In the genomic region with DNA sequence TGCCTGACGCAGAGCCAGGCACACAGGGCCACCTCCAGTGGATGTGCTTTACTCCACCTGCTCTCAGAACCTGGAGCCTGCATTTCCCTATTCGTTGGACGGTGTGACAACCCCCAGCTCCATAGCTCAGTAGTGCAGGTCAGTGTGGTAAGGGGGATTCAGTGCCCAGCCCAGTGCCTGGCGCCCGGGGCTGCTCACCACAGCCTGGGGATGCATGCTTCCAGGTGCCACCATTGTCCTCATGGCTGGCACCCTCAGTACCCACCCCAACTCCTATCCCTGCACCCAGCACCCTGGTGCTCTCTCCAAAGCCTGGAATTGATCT, we compare ENCODE assay signal across 2 cellular contexts.
TF ChIP-seq lines count a peak whose summit lies in the region.

No MANE protein-coding gene starts in this region.

TF ChIP-seq in SK-N-SH, 30 proteins besides CTCF, POLR2A, EP300 and RAD21:
- no peak for TF ChIP-seq ELF1 (IDR thresholded peaks at IDR 0.05)
- no peak for TF ChIP-seq NFIC (IDR thresholded peaks at IDR 0.05; ENCODE audit: borderline replicate concordance)
- no peak for TF ChIP-seq FOSL2 (IDR thresholded peaks at IDR 0.05; ENCODE audit: borderline replicate concordance, low read depth)
- TF ChIP-seq, protein P1, sequence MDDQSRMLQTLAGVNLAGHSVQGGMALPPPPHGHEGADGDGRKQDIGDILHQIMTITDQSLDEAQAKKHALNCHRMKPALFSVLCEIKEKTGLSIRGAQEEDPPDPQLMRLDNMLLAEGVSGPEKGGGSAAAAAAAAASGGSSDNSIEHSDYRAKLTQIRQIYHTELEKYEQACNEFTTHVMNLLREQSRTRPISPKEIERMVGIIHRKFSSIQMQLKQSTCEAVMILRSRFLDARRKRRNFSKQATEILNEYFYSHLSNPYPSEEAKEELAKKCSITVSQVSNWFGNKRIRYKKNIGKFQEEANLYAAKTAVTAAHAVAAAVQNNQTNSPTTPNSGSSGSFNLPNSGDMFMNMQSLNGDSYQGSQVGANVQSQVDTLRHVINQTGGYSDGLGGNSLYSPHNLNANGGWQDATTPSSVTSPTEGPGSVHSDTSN (IDR thresholded peaks at IDR 0.05), result no peak
- TF ChIP-seq ZBTB33 (IDR thresholded peaks at IDR 0.05; ENCODE audit: borderline replicate concordance, low read depth), result no peak
- TF ChIP-seq RFX5 (IDR thresholded peaks at IDR 0.05; ENCODE audit: low read length), result no peak
- no peak for TF ChIP-seq CHD2 (IDR thresholded peaks at IDR 0.05; ENCODE audit: low read length, partially characterized antibody)
- TF ChIP-seq YY1 (IDR thresholded peaks at IDR 0.05; ENCODE audit: low read depth), result no peak
- no peak for TF ChIP-seq RCOR1 (IDR thresholded peaks at IDR 0.05; ENCODE audit: low read length)
- TF ChIP-seq, protein P2, sequence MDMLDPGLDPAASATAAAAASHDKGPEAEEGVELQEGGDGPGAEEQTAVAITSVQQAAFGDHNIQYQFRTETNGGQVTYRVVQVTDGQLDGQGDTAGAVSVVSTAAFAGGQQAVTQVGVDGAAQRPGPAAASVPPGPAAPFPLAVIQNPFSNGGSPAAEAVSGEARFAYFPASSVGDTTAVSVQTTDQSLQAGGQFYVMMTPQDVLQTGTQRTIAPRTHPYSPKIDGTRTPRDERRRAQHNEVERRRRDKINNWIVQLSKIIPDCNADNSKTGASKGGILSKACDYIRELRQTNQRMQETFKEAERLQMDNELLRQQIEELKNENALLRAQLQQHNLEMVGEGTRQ (IDR thresholded peaks at IDR 0.05; ENCODE audit: borderline replicate concordance, low read depth, low read length), result no peak
- no peak for TF ChIP-seq JUND (IDR thresholded peaks at IDR 0.05)
- TF ChIP-seq IRF3 (IDR thresholded peaks at IDR 0.05; ENCODE audit: low read depth, low read length), result no peak

TF ChIP-seq in SK-N-SH treated with all-trans-retinoic acid at 6 μM for 48 hours, 23 proteins besides CTCF, POLR2A, EP300 and RAD21:
- no peak for TF ChIP-seq OSR1 (CRISPR knock-in tag; IDR thresholded peaks at IDR 0.05)
- TF ChIP-seq, protein P3, sequence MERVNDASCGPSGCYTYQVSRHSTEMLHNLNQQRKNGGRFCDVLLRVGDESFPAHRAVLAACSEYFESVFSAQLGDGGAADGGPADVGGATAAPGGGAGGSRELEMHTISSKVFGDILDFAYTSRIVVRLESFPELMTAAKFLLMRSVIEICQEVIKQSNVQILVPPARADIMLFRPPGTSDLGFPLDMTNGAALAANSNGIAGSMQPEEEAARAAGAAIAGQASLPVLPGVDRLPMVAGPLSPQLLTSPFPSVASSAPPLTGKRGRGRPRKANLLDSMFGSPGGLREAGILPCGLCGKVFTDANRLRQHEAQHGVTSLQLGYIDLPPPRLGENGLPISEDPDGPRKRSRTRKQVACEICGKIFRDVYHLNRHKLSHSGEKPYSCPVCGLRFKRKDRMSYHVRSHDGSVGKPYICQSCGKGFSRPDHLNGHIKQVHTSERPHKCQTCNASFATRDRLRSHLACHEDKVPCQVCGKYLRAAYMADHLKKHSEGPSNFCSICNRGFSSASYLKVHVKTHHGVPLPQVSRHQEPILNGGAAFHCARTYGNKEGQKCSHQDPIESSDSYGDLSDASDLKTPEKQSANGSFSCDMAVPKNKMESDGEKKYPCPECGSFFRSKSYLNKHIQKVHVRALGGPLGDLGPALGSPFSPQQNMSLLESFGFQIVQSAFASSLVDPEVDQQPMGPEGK (CRISPR knock-in tag; IDR thresholded peaks at IDR 0.05; ENCODE audit: borderline replicate concordance), result no peak
- TF ChIP-seq TSHZ2 (CRISPR knock-in tag; IDR thresholded peaks at IDR 0.05), result no peak
- no peak for TF ChIP-seq ARNTL (CRISPR knock-in tag; IDR thresholded peaks at IDR 0.05; ENCODE audit: borderline replicate concordance, low read depth)
- TF ChIP-seq TOX (CRISPR knock-in tag; IDR thresholded peaks at IDR 0.05; ENCODE audit: borderline replicate concordance), result no peak
- TF ChIP-seq, protein P4, sequence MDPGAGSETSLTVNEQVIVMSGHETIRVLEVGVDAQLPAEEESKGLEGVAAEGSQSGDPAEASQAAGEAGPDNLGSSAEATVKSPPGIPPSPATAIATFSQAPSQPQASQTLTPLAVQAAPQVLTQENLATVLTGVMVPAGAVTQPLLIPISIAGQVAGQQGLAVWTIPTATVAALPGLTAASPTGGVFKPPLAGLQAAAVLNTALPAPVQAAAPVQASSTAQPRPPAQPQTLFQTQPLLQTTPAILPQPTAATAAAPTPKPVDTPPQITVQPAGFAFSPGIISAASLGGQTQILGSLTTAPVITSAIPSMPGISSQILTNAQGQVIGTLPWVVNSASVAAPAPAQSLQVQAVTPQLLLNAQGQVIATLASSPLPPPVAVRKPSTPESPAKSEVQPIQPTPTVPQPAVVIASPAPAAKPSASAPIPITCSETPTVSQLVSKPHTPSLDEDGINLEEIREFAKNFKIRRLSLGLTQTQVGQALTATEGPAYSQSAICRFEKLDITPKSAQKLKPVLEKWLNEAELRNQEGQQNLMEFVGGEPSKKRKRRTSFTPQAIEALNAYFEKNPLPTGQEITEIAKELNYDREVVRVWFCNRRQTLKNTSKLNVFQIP (CRISPR knock-in tag; IDR thresholded peaks at IDR 0.05; ENCODE audit: borderline replicate concordance, low read depth), result no peak
- no peak for TF ChIP-seq ZC3H10 (CRISPR knock-in tag; IDR thresholded peaks at IDR 0.05)
- no peak for TF ChIP-seq TCF4 (CRISPR knock-in tag; IDR thresholded peaks at IDR 0.05; ENCODE audit: borderline replicate concordance)
- no peak for TF ChIP-seq PPARA (CRISPR knock-in tag; IDR thresholded peaks at IDR 0.05; ENCODE audit: borderline replicate concordance)
- TF ChIP-seq SNAI2 (CRISPR knock-in tag; IDR thresholded peaks at IDR 0.05), result no peak
- TF ChIP-seq, protein P5, sequence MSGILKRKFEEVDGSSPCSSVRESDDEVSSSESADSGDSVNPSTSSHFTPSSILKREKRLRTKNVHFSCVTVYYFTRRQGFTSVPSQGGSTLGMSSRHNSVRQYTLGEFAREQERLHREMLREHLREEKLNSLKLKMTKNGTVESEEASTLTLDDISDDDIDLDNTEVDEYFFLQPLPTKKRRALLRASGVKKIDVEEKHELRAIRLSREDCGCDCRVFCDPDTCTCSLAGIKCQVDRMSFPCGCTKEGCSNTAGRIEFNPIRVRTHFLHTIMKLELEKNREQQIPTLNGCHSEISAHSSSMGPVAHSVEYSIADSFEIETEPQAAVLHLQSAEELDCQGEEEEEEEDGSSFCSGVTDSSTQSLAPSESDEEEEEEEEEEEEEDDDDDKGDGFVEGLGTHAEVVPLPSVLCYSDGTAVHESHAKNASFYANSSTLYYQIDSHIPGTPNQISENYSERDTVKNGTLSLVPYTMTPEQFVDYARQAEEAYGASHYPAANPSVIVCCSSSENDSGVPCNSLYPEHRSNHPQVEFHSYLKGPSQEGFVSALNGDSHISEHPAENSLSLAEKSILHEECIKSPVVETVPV (CRISPR knock-in tag; IDR thresholded peaks at IDR 0.05), result no peak
- no peak for TF ChIP-seq ZFP30 (CRISPR knock-in tag; IDR thresholded peaks at IDR 0.05)
- TF ChIP-seq BACH2 (CRISPR knock-in tag; IDR thresholded peaks at IDR 0.05; ENCODE audit: borderline replicate concordance), result no peak
- no peak for TF ChIP-seq ESRRG (CRISPR knock-in tag; IDR thresholded peaks at IDR 0.05)
- no peak for TF ChIP-seq ZNF70 (CRISPR knock-in tag; IDR thresholded peaks at IDR 0.05)
- TF ChIP-seq CREB5 (CRISPR knock-in tag; IDR thresholded peaks at IDR 0.05; ENCODE audit: low read depth), result no peak
